ENCODE assay signal across 19 cellular contexts in genomic region chr12:130977046-130977758, GRCh38. TPM values are rescaled to one million over a fixed set of nuclear protein-coding genes. Genes with fewer than 3 reads are reported as not detected.
"Had no signal": no experiment of that assay in that cellular context is flagged by ENCODE, and none has a peak within 500 bp of the region (broad histone marks: within the 10 kb centered on the region; RNA-seq: fewer than 3 reads in every experiment).

No MANE protein-coding gene starts in this region.

- H3K4me1 ChIP-seq: parathyroid adenoma, tibial artery, uterus had no signal

- H3K27ac ChIP-seq: neutrophil, parathyroid adenoma, tibial artery, uterus had no signal

- H3K36me3 ChIP-seq: neutrophil, uterus had no signal

- H3K9me3 ChIP-seq: neutrophil, tibial artery, uterus had no signal

- ATAC-seq: activated CD8-positive, alpha-beta memory T cell treated with anti-CD3 and anti-CD28 coated beads, Interleukin-2, amount 10 ng/mL, durations not matched to agents 7 days and 5 days; activated T-helper 17 cell treated with anti-CD3 and anti-CD28 coated beads, Interleukin-2, amount 50 U/mL, for 72 hours; effector memory CD8-positive, alpha-beta T cell; naive thymus-derived CD4-positive, alpha-beta T cell had no signal

- DNase-seq: activated CD4-positive, alpha-beta memory T cell treated with anti-CD3 and anti-CD28 coated beads for 36 hours; activated CD4-positive, alpha-beta T cell treated with anti-CD3 and anti-CD28 coated beads for 4 hours; activated CD8-positive, alpha-beta memory T cell treated with anti-CD3 and anti-CD28 coated beads, Interleukin-2, amount 10 ng/mL, durations not matched to agents 7 days and 5 days; activated naive CD4-positive, alpha-beta T cell; activated naive CD8-positive, alpha-beta T cell treated with anti-CD3 and anti-CD28 coated beads for 36 hours; activated T-cell treated with anti-CD3 and anti-CD28 coated beads, Interleukin-2, amount 50 U/mL, for 1 hour; amniotic stem cell; effector memory CD8-positive, alpha-beta T cell; naive thymus-derived CD4-positive, alpha-beta T cell; stimulated activated CD4-positive, alpha-beta T cell treated with anti-CD3 and anti-CD28 coated beads, Interleukin-12 subunit alpha, Interleukin-12 subunit beta, amount 100 ng/mL, for 4 hours; stimulated activated CD4-positive, alpha-beta T cell treated with anti-CD3 and anti-CD28 coated beads, Interleukin-1b, Interleukin-23, amount 100 ng/mL, for 48 hours; stimulated activated naive CD4-positive, alpha-beta T cell treated with Interleukin-2 at 50 U/mL for 16 hours; SW 1271; T-helper 2 cell; tibial artery; uterus had no signal

- H3K4me3 ChIP-seq: tibial artery, uterus had no signal

- H3K27me3 ChIP-seq: tibial artery, uterus had no signal

RNA-seq across cellular contexts. Expression of gene ADGRD1, which starts 23.5 kb away (rescaled TPM):
- polyA plus RNA-seq: naive thymus-derived CD4-positive, alpha-beta T cell had no signal
